10 cellular contexts compared by ENCODE assay signal in genomic region chr1:201791051-201791774, GRCh38. TPM values are rescaled to one million over a fixed set of nuclear protein-coding genes. Genes with fewer than 3 reads are reported as not detected.
DNase-seq lines count a peak whose midpoint lies in the region; ATAC-seq lines count a peak whose summit lies in the region.
"Had no signal": no experiment of that assay in that cellular context is flagged by ENCODE, and none has a peak within 500 bp of the region (broad histone marks: within the 10 kb centered on the region; RNA-seq: fewer than 3 reads in every experiment).

No MANE protein-coding gene starts in this region.

- no peak overlapping the region for H2BK5ac ChIP-seq in mesendoderm (ENCODE audit: low read length)

- H3K4me1 ChIP-seq in SJCRH30 (peaks cover 32% of the 10 kb centered on the region), mesendoderm (ENCODE audit: control insufficient read depth, low read depth, low read length) (no peaks in the 10 kb centered on the region)

- H3K4ac ChIP-seq in mesendoderm (ENCODE audit: low read depth, low read length), result no peak overlapping the region

- no peaks in the 10 kb centered on the region for H3K79me1 ChIP-seq in mesendoderm (ENCODE audit: low read length)

- H2BK120ac ChIP-seq in mesendoderm (ENCODE audit: low read depth, low read length), result no peak overlapping the region

- no peak overlapping the region for H2BK15ac ChIP-seq in mesendoderm (replicated peaks; ENCODE audit: low read depth)

- H3K27ac ChIP-seq in SJCRH30, result peak overlapping the region; percentile 82
- no peak overlapping the region for H3K27ac ChIP-seq in mesendoderm (ENCODE audit: low read depth, low read length)

- H3K36me3 ChIP-seq in SJCRH30 (peaks cover 50% of the 10 kb centered on the region), mesendoderm (ENCODE audit: control insufficient read depth, insufficient read depth, low read length) (peaks cover 4% of the 10 kb centered on the region)

- no peak overlapping the region for H4K8ac ChIP-seq in mesendoderm (ENCODE audit: low read depth, low read length)

- intact Hi-C loops in left cardiac atrium (cut with DNase I), result loop anchor here in 1 of 2 donors (5.0 kb wide), 1 partner anchor 234 kb away; no protein-coding TSS in a partner anchor

- DNase-seq in DMS153 treated with DMSO at 0.1 percent for 48 hours (lab: John Stamatoyannopoulos, UW; ENCODE audit: unreplicated experiment) (peak; percentile 31), SJCRH30 (peak; percentile 88 to 95), left cardiac atrium (no peak), skeletal muscle cell (ENCODE audit: low read depth) (peak; percentile 23), RKO (ENCODE audit: low spot score) (no peak), mesendoderm (no peak), OCI-M2 (lab: John Stamatoyannopoulos, UW; ENCODE audit: unreplicated experiment) (no peak)
- no peak for DNase-seq in activated CD4-positive, alpha-beta T cell treated with anti-CD3 and anti-CD28 coated beads for 1 hour
- DNase-seq: NCI-H1930, WERI-Rb-1 had no signal

- H3K23ac ChIP-seq in mesendoderm (ENCODE audit: low read length), result no peak overlapping the region

- H4K5ac ChIP-seq in mesendoderm (ENCODE audit: low read length), result no peak overlapping the region

- ATAC-seq in left cardiac atrium, result peak; percentile 20 to 21

- H3K18ac ChIP-seq in mesendoderm (ENCODE audit: low read length), result no peak overlapping the region

- H3K56ac ChIP-seq in mesendoderm (ENCODE audit: low read length), result no peak overlapping the region

- WGBS in mesendoderm (ENCODE audit: extremely low coverage, insufficient coverage, low lambda C conversion rate), result no CpG with 5 or more reads among the region's 8 CpGs

- H3K79me2 ChIP-seq in mesendoderm (ENCODE audit: control insufficient read depth, insufficient read depth, low read length), result no peaks in the 10 kb centered on the region

- H3K9ac ChIP-seq in mesendoderm (ENCODE audit: low read length), result no peak overlapping the region

- no peak overlapping the region for H2AK5ac ChIP-seq in mesendoderm (ENCODE audit: low read length)

- no peak overlapping the region for H3K4me2 ChIP-seq in mesendoderm (ENCODE audit: low read length)

- no peak overlapping the region for H3K4me3 ChIP-seq in SJCRH30
- no peak overlapping the region for H3K4me3 ChIP-seq in skeletal muscle cell (ENCODE audit: low read depth, low read length)
- no peak overlapping the region for H3K4me3 ChIP-seq in mesendoderm (ENCODE audit: low read length)

- no peaks in the 10 kb centered on the region for H3K9me3 ChIP-seq in SJCRH30 (replicated peaks)

- H3K27me3 ChIP-seq in SJCRH30 (no peaks in the 10 kb centered on the region), mesendoderm (ENCODE audit: insufficient read depth, low read length, poor library complexity) (no peaks in the 10 kb centered on the region)

RNA-seq across cellular contexts. Expression of gene IPO9, which starts 37.7 kb away (rescaled TPM):
- 69.8 and 70.4 TPM in 2 replicates for total RNA-seq in SJCRH30 (2014; rRNA removed; shearing (Covaris generic))
- total RNA-seq in left cardiac atrium, result 10 to 100 TPM; 25.8 to 26.6 TPM
- 65.4 TPM for polyA plus RNA-seq in mesendoderm (2013, experiment 1 of 2)
- 63.3 TPM for polyA plus RNA-seq in mesendoderm (2013, experiment 2 of 2)

Comparison
In these comparisons a context has a peak if more than half of its experiments do, and no peak if none do; other contexts are left out.
1. DNase-seq: peak in DMS153 treated with DMSO at 0.1 percent for 48 hours (single experiment), SJCRH30 (2 of 2) and skeletal muscle cell (single experiment); none in left cardiac atrium (single experiment), activated CD4-positive, alpha-beta T cell treated with anti-CD3 and anti-CD28 coated beads for 1 hour (single experiment), RKO (single experiment), mesendoderm (single experiment) and OCI-M2 (single experiment).